In genomic region chr7:5834062-5834790, GRCh38 we compare ENCODE assay signal across 9 cellular contexts. TPM values are rescaled to one million over a fixed set of nuclear protein-coding genes. Genes with fewer than 3 reads are reported as not detected.
DNase-seq lines count a peak whose midpoint lies in the region; ATAC-seq, FAIRE-seq and TF ChIP-seq lines count a peak whose summit lies in the region.
"Not testable (repeated sequence)": the region's sequence is repeated elsewhere in the genome, so short reads cannot be mapped to it uniquely, and the experiment has no call there.
"Had no signal": no experiment of that assay in that cellular context is flagged by ENCODE, and none has a peak within 500 bp of the region (broad histone marks: within the 10 kb centered on the region; RNA-seq: fewer than 3 reads in every experiment).

No MANE protein-coding gene starts in this region.

- peak; percentile 14 for FAIRE-seq in GM12892 (lab: Jason Lieb, UNC)

- POLR2A ChIA-PET in T-cell (lab: Charles Lee); activated CD4-positive, alpha-beta memory T cell treated with anti-CD3 and anti-CD28 coated beads for 36 hours (lab: Charles Lee): not testable (repeated sequence)

- CTCF ChIA-PET in T-cell (lab: Charles Lee): interaction anchor here in 1 of 2 donors (0.6 to 0.7 kb wide), 2 partner anchors 11 to 215 kb away, joined by 3 to 4 read pairs; no protein-coding TSS in a partner anchor
- CTCF ChIA-PET in activated CD4-positive, alpha-beta memory T cell treated with anti-CD3 and anti-CD28 coated beads for 36 hours (lab: Charles Lee): not testable (repeated sequence)

- DNase-seq in GM12892 (ENCODE audit: insufficient read length); activated naive CD8-positive, alpha-beta T cell treated with anti-CD3 and anti-CD28 coated beads, Interleukin-2, amount 50 U/mL, for 24 hours: not testable (repeated sequence)
- DNase-seq in T-cell: peak in 31 of 34 experiments; percentile 15 to 78 (median 44)
- DNase-seq in activated CD4-positive, alpha-beta memory T cell treated with anti-CD3 and anti-CD28 coated beads for 36 hours: peak; percentile 15
- peak; percentile 11 for DNase-seq in effector CD8-positive, alpha-beta T cell (lab: John Stamatoyannopoulos, UW)
- DNase-seq in natural killer cell treated with Interleukin-12 subunit alpha and Interleukin-12 subunit beta and Interleukin-15 and Interleukin-18, amount 100 ng/mL, for 72 hours (ENCODE audit: low spot score): peak; percentile 20

- peak overlapping the region; percentile 49 to 74 (median 61) for H3K4me3 Mint-ChIP-seq in T-cell
- H3K4me3 Mint-ChIP-seq in activated CD4-positive, alpha-beta memory T cell treated with anti-CD3 and anti-CD28 coated beads for 36 hours: peak overlapping the region; percentile 41
- peak overlapping the region; percentile 69 for H3K4me3 Mint-ChIP-seq in activated T-helper 17 cell treated with anti-CD3 and anti-CD28 coated beads, Interleukin-2, amount 50 U/mL, for 72 hours
- peak overlapping the region; percentile 14 for H3K4me3 Mint-ChIP-seq in activated naive CD8-positive, alpha-beta T cell treated with anti-CD3 and anti-CD28 coated beads, Interleukin-2, amount 50 U/mL, for 24 hours
- not testable (repeated sequence) for H3K4me3 Mint-ChIP-seq in natural killer cell treated with Interleukin-12 subunit alpha and Interleukin-12 subunit beta and Interleukin-15 and Interleukin-18, amount 100 ng/mL, for 72 hours

- intact Hi-C loops in activated CD4-positive, alpha-beta memory T cell treated with anti-CD3 and anti-CD28 coated beads for 36 hours (cut with micrococcal nuclease): not testable (repeated sequence)

- H3K9me3 Mint-ChIP-seq in T-cell; activated CD4-positive, alpha-beta memory T cell treated with anti-CD3 and anti-CD28 coated beads for 36 hours; activated T-helper 17 cell treated with anti-CD3 and anti-CD28 coated beads, Interleukin-2, amount 50 U/mL, for 72 hours; activated naive CD8-positive, alpha-beta T cell treated with anti-CD3 and anti-CD28 coated beads, Interleukin-2, amount 50 U/mL, for 24 hours; natural killer cell treated with Interleukin-12 subunit alpha and Interleukin-12 subunit beta and Interleukin-15 and Interleukin-18, amount 100 ng/mL, for 72 hours: not testable (repeated sequence)

- TF ChIP-seq POLR2A in GM12892 (IDR thresholded peaks at IDR 0.05; ENCODE audit: low read depth, low read length): not testable (repeated sequence)

- H3K36me3 Mint-ChIP-seq in T-cell: peaks cover 20% of the 10 kb centered on the region
- not testable (repeated sequence) for H3K36me3 Mint-ChIP-seq in activated CD4-positive, alpha-beta memory T cell treated with anti-CD3 and anti-CD28 coated beads for 36 hours; activated T-helper 17 cell treated with anti-CD3 and anti-CD28 coated beads, Interleukin-2, amount 50 U/mL, for 72 hours (ENCODE audit: low read depth); activated naive CD8-positive, alpha-beta T cell treated with anti-CD3 and anti-CD28 coated beads, Interleukin-2, amount 50 U/mL, for 24 hours (ENCODE audit: low read depth); natural killer cell treated with Interleukin-12 subunit alpha and Interleukin-12 subunit beta and Interleukin-15 and Interleukin-18, amount 100 ng/mL, for 72 hours

- peak; percentile 79 to 87 (median 84) for ATAC-seq in T-cell (replicated peaks in 1 of 4)
- peak; percentile 35 for ATAC-seq in activated T-helper 17 cell treated with anti-CD3 and anti-CD28 coated beads, Interleukin-2, amount 50 U/mL, for 72 hours (replicated peaks)
- ATAC-seq in activated naive CD8-positive, alpha-beta T cell treated with anti-CD3 and anti-CD28 coated beads, Interleukin-2, amount 50 U/mL, for 24 hours; natural killer cell treated with Interleukin-12 subunit alpha and Interleukin-12 subunit beta and Interleukin-15 and Interleukin-18, amount 100 ng/mL, for 72 hours: not testable (repeated sequence)

- H3K27ac Mint-ChIP-seq in T-cell: peak overlapping the region; percentile 97 to 98
- H3K27ac Mint-ChIP-seq in activated CD4-positive, alpha-beta memory T cell treated with anti-CD3 and anti-CD28 coated beads for 36 hours: peak overlapping the region; percentile 80
- peak overlapping the region; percentile 78 for H3K27ac Mint-ChIP-seq in activated T-helper 17 cell treated with anti-CD3 and anti-CD28 coated beads, Interleukin-2, amount 50 U/mL, for 72 hours
- H3K27ac Mint-ChIP-seq in activated naive CD8-positive, alpha-beta T cell treated with anti-CD3 and anti-CD28 coated beads, Interleukin-2, amount 50 U/mL, for 24 hours: peak overlapping the region; percentile 75
- peak overlapping the region in 1 of 2 donors; percentile 54 for H3K27ac Mint-ChIP-seq in natural killer cell treated with Interleukin-12 subunit alpha and Interleukin-12 subunit beta and Interleukin-15 and Interleukin-18, amount 100 ng/mL, for 72 hours

- H3K27me3 Mint-ChIP-seq in T-cell; activated CD4-positive, alpha-beta memory T cell treated with anti-CD3 and anti-CD28 coated beads for 36 hours; activated T-helper 17 cell treated with anti-CD3 and anti-CD28 coated beads, Interleukin-2, amount 50 U/mL, for 72 hours; activated naive CD8-positive, alpha-beta T cell treated with anti-CD3 and anti-CD28 coated beads, Interleukin-2, amount 50 U/mL, for 24 hours; natural killer cell treated with Interleukin-12 subunit alpha and Interleukin-12 subunit beta and Interleukin-15 and Interleukin-18, amount 100 ng/mL, for 72 hours: not testable (repeated sequence)

- H3K4me1 Mint-ChIP-seq in T-cell: peaks cover 51 to 64% (median 61%) of the 10 kb centered on the region in 3 donors
- H3K4me1 Mint-ChIP-seq in activated CD4-positive, alpha-beta memory T cell treated with anti-CD3 and anti-CD28 coated beads for 36 hours (ENCODE audit: low read depth): peaks cover 44% of the 10 kb centered on the region
- H3K4me1 Mint-ChIP-seq in activated T-helper 17 cell treated with anti-CD3 and anti-CD28 coated beads, Interleukin-2, amount 50 U/mL, for 72 hours: peaks cover 14% of the 10 kb centered on the region
- peaks cover 33% of the 10 kb centered on the region for H3K4me1 Mint-ChIP-seq in activated naive CD8-positive, alpha-beta T cell treated with anti-CD3 and anti-CD28 coated beads, Interleukin-2, amount 50 U/mL, for 24 hours
- not testable (repeated sequence) for H3K4me1 Mint-ChIP-seq in natural killer cell treated with Interleukin-12 subunit alpha and Interleukin-12 subunit beta and Interleukin-15 and Interleukin-18, amount 100 ng/mL, for 72 hours (ENCODE audit: low read depth in 2 of 2)

RNA-seq across cellular contexts. Expression of gene OCM, which starts 46.4 kb away (rescaled TPM):
- not detected for polyA plus RNA-seq in GM12892 (2012; ENCODE audit: missing spikeins)
- 10 to 100 TPM in 1 of 5 donors, 1 to 10 TPM in 4; 2.7 to 10.5 (median 6.9) TPM for total RNA-seq in T-cell
- not detected for total RNA-seq in activated CD4-positive, alpha-beta memory T cell treated with anti-CD3 and anti-CD28 coated beads for 36 hours
- not detected for total RNA-seq in activated T-helper 17 cell treated with anti-CD3 and anti-CD28 coated beads, Interleukin-2, amount 50 U/mL, for 72 hours
- total RNA-seq in natural killer cell treated with Interleukin-12 subunit alpha and Interleukin-12 subunit beta and Interleukin-15 and Interleukin-18, amount 100 ng/mL, for 72 hours: not detected
- total RNA-seq: Caco-2 had no signal
- polyA plus RNA-seq: AG04450 had no signal

RNA-seq across cellular contexts. Expression of gene RNF216, which starts 52.8 kb away (rescaled TPM):
- polyA plus RNA-seq in GM12892 (2012; ENCODE audit: missing spikeins): 22.2 TPM
- 10 to 100 TPM; 79.5 to 96.6 (median 87.4) TPM for total RNA-seq in T-cell
- total RNA-seq in activated CD4-positive, alpha-beta memory T cell treated with anti-CD3 and anti-CD28 coated beads for 36 hours: 10 to 100 TPM; 27.8 to 31.7 TPM
- 10 to 100 TPM; 22.4 to 28.3 TPM for total RNA-seq in activated T-helper 17 cell treated with anti-CD3 and anti-CD28 coated beads, Interleukin-2, amount 50 U/mL, for 72 hours
- 10 to 100 TPM; 38.4 to 52.3 TPM for total RNA-seq in natural killer cell treated with Interleukin-12 subunit alpha and Interleukin-12 subunit beta and Interleukin-15 and Interleukin-18, amount 100 ng/mL, for 72 hours
